8 cellular contexts compared by ENCODE assay signal in the genomic region with DNA sequence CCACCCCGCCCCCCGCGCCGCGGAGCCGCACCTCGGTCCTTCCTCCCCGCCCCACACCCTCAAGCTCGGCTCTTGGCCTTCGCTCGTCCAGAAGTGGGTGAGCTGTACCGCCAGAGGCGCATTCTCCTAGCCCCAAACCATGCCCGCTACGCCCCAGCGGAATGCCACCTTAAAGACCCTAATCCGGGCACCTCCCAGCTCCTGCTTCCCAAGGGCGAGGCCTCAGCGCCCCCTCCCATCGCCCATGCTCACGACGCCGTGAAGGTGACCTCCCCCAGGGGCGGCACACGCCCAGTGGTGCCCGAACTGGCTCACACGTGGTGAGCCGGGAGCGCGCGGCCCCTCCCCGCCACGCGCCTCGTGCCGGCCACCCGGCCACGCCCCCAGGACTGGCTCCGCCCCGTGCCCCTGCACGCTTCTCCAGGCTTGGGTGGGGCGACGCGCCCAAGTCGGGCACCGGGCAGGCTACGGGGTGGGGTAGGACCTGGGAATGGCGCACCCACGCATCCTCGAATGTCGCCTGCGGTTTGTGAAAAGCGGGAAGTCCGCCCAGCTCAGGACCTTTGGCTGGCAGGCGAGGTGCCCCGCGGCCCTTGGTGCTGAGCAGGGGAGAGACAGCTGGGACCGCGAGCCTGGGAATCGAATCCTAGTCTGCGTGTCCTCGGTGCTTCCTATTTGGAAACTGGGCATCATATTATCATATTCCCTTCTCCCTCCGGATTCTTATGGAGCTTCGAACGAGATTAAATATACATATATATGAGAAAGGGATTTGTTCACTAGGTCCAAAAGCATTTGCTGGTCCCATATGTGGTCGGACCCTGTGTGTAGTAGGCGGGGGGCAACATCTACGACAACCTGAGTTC. TPM values are rescaled to one million over a fixed set of nuclear protein-coding genes. Genes with fewer than 3 reads are reported as not detected.
DNase-seq lines count a peak whose midpoint lies in the region; ATAC-seq, FAIRE-seq and TF ChIP-seq lines count a peak whose summit lies in the region.

No MANE protein-coding gene starts in this region.

- TF ChIP-seq POLR2A in GM12891 (IDR thresholded peaks at IDR 0.05; ENCODE audit: low read depth, low read length) (peak; percentile 51; the same call in 1 of the 2 replicates), adrenal gland (IDR thresholded peaks at IDR 0.05) (peak in 1 of 2 donors; percentile 70)

- intact Hi-C loops in adrenal gland (cut with DNase I) (no loop called here), left ventricle myocardium inferior (cut with micrococcal nuclease) (no loop called here), upper lobe of right lung (cut with DNase I) (no loop called here)

- TF ChIP-seq CTCF in adrenal gland (IDR thresholded peaks at IDR 0.05): peak; percentile 21 to 55 (median 44)
- peak; percentile 35 for TF ChIP-seq CTCF in left ventricle myocardium inferior (IDR thresholded peaks at IDR 0.05; ENCODE audit: borderline replicate concordance)
- peak; percentile 50 for TF ChIP-seq CTCF in progenitor cell of endocrine pancreas (IDR thresholded peaks at IDR 0.05; ENCODE audit: unreplicated experiment)
- peak; percentile 34 for TF ChIP-seq CTCF in upper lobe of right lung (IDR thresholded peaks at IDR 0.05)

- peak; percentile 58 for ATAC-seq in HG02759 (IDR thresholded peaks at IDR 0.05; ENCODE audit: unreplicated experiment)
- ATAC-seq in upper lobe of right lung: peak; percentile 86

- peak overlapping the region; percentile 98 for H3K27ac Mint-ChIP-seq in progenitor cell of endocrine pancreas

- peak overlapping the region; percentile 87 for H3K4me3 Mint-ChIP-seq in progenitor cell of endocrine pancreas (ENCODE audit: low read depth)

- DNase-seq in GM12891 (ENCODE audit: insufficient read length, low spot score) (peak; percentile 84), NCI-H1417 (lab: John Stamatoyannopoulos, UW) (peak; percentile 97 to 98 (median 97)), SW480 (ENCODE audit: low spot score) (peak; percentile 96), adrenal gland (peak; percentile 88 to 94 (median 92)), left ventricle myocardium inferior (peak; percentile 91), progenitor cell of endocrine pancreas (ENCODE audit: low spot score, unreplicated experiment) (peak; percentile 82), upper lobe of right lung (peak; percentile 98)

- peaks cover 9% of the 10 kb centered on the region for H3K27me3 Mint-ChIP-seq in progenitor cell of endocrine pancreas

- H3K9me3 ChIP-seq in adrenal gland (replicated peaks in 1 of 3) (no peaks in the 10 kb centered on the region), left ventricle myocardium inferior (replicated peaks) (no peaks in the 10 kb centered on the region), upper lobe of right lung (no peaks in the 10 kb centered on the region)

- H3K9me3 Mint-ChIP-seq in progenitor cell of endocrine pancreas (ENCODE audit: low read depth): no peaks in the 10 kb centered on the region

- H3K27ac ChIP-seq in adrenal gland: peak overlapping the region; percentile 84 to 99 (median 94)
- H3K27ac ChIP-seq in left ventricle myocardium inferior (replicated peaks): peak overlapping the region; percentile 98
- H3K27ac ChIP-seq in upper lobe of right lung: peak overlapping the region; percentile 90

- peaks cover 15% of the 10 kb centered on the region for H3K4me1 Mint-ChIP-seq in progenitor cell of endocrine pancreas (ENCODE audit: low read depth)

- H3K27me3 ChIP-seq in adrenal gland (no peaks in the 10 kb centered on the region), left ventricle myocardium inferior (ENCODE audit: low read depth) (no peaks in the 10 kb centered on the region), upper lobe of right lung (no peaks in the 10 kb centered on the region)

- WGBS in adrenal gland, 4 donors: 0 to 1% (median 1%) methylated on average over 13 to 68 of the region's 68 CpGs

- H3K4me1 ChIP-seq in adrenal gland (replicated peaks in 1 of 2) (peaks cover 19% of the 10 kb centered on the region in 2 donors), left ventricle myocardium inferior (peaks cover 51% of the 10 kb centered on the region), upper lobe of right lung (peaks cover 18% of the 10 kb centered on the region)

- H3K36me3 Mint-ChIP-seq in progenitor cell of endocrine pancreas (ENCODE audit: insufficient read depth): peaks cover 6% of the 10 kb centered on the region

- no peaks in the 10 kb centered on the region for H3K36me3 ChIP-seq in adrenal gland (replicated peaks in 1 of 2)
- peaks cover 6% of the 10 kb centered on the region for H3K36me3 ChIP-seq in left ventricle myocardium inferior
- H3K36me3 ChIP-seq in upper lobe of right lung: no peaks in the 10 kb centered on the region

- H3K4me3 ChIP-seq in adrenal gland: peak overlapping the region in 3 of 4 donors; percentile 51 to 83 (median 68)
- peak overlapping the region; percentile 83 for H3K4me3 ChIP-seq in left ventricle myocardium inferior
- H3K4me3 ChIP-seq in upper lobe of right lung: peak overlapping the region; percentile 77

- FAIRE-seq in GM12891 (lab: Jason Lieb, UNC): peak; percentile 100

TF ChIP-seq in GM12891, 5 proteins besides CTCF, POLR2A, EP300 and RAD21:
- no peak for TF ChIP-seq PAX5 (IDR thresholded peaks at IDR 0.05; ENCODE audit: insufficient read depth, low read length, severe bottlenecking)
- TF ChIP-seq POU2F2 (IDR thresholded peaks at IDR 0.05; ENCODE audit: low read depth, low read length): peak; percentile 51; the same call in 1 of the 2 replicates

RNA-seq across cellular contexts. Expression of gene SOX12, which starts 0.9 kb away (rescaled TPM):
- polyA plus RNA-seq in GM12891 (2012; ENCODE audit: low read depth, missing spikeins): 3.0 TPM
- total RNA-seq in adrenal gland: 10 to 100 TPM in 6 of 8 donors, 1 to 10 TPM in 2; 8.8 to 38.8 (median 13.9) TPM
- polyA plus RNA-seq in adrenal gland: 10 to 100 TPM in 1 of 3 donors, 1 to 10 TPM in 2; 2.0 to 12.8 (median 5.4) TPM
- total RNA-seq in left ventricle myocardium inferior: 12.3 TPM
- 54.8 and 59.0 TPM in 2 replicates for total RNA-seq in progenitor cell of endocrine pancreas
- total RNA-seq in upper lobe of right lung: 8.4 TPM

RNA-seq across cellular contexts. Expression of gene NRSN2, which starts 22.5 kb away (rescaled TPM):
- 13.1 TPM for polyA plus RNA-seq in GM12891 (2012; ENCODE audit: low read depth, missing spikeins)
- total RNA-seq in adrenal gland: 100 to 1,000 TPM in 2 of 8 donors, 10 to 100 TPM in 6; 45.5 to 146 (median 82.1) TPM
- polyA plus RNA-seq in adrenal gland: 100 to 1,000 TPM in 2 of 3 donors, 10 to 100 TPM in 1; 70.0 to 263 (median 249) TPM
- 17.5 TPM for total RNA-seq in left ventricle myocardium inferior
- total RNA-seq in progenitor cell of endocrine pancreas: 28.9 and 33.0 TPM in 2 replicates
- 19.9 TPM for total RNA-seq in upper lobe of right lung

RNA-seq across cellular contexts. Expression of gene ZCCHC3, which starts 27.0 kb away (rescaled TPM):
- polyA plus RNA-seq in GM12891 (2012; ENCODE audit: low read depth, missing spikeins): 14.4 TPM
- total RNA-seq in adrenal gland (10 to 100 TPM; 14.5 to 21.8 (median 17.3) TPM), left ventricle myocardium inferior (11.8 TPM), progenitor cell of endocrine pancreas (30.5 and 31.2 TPM in 2 replicates), upper lobe of right lung (15.7 TPM)
- 10 to 100 TPM; 11.1 to 11.5 (median 11.5) TPM for polyA plus RNA-seq in adrenal gland

RNA-seq across cellular contexts. Expression of gene C20orf96, which starts 33.9 kb away (rescaled TPM):
- polyA plus RNA-seq in GM12891 (2012; ENCODE audit: low read depth, missing spikeins): 6.0 TPM
- total RNA-seq in adrenal gland (10 to 100 TPM in 1 of 8 donors, 1 to 10 TPM in 7; 2.7 to 20.2 (median 6.3) TPM), left ventricle myocardium inferior (6.6 TPM), progenitor cell of endocrine pancreas (69.9 and 70.1 TPM in 2 replicates), upper lobe of right lung (8.8 TPM)
- polyA plus RNA-seq in adrenal gland: 10 to 100 TPM in 1 of 3 donors, 1 to 10 TPM in 2; 5.3 to 13.7 (median 7.6) TPM

RNA-seq across cellular contexts. Expression of gene TRIB3, which starts 56.1 kb away (rescaled TPM):
- polyA plus RNA-seq in GM12891 (2012; ENCODE audit: low read depth, missing spikeins): 8.5 TPM
- total RNA-seq in adrenal gland: 10 to 100 TPM in 4 of 8 donors, 1 to 10 TPM in 4; 6.4 to 39.7 (median 11.0) TPM
- 10 to 100 TPM in 1 of 3 donors, 1 to 10 TPM in 2; 4.3 to 10.8 (median 5.3) TPM for polyA plus RNA-seq in adrenal gland
- 0.69 TPM for total RNA-seq in left ventricle myocardium inferior
- 5.2 and 7.8 TPM in 2 replicates for total RNA-seq in progenitor cell of endocrine pancreas
- total RNA-seq in upper lobe of right lung: 16.8 TPM

Comparison
In these comparisons a context has a peak if more than half of its experiments do, and no peak if none do; other contexts are left out.
1. Peak in every context shown above with its lines: DNase-seq, ATAC-seq, H3K4me3 ChIP-seq and H3K27ac ChIP-seq.